Comparison of ENCODE assay signal across 14 cellular contexts in the genomic region with DNA sequence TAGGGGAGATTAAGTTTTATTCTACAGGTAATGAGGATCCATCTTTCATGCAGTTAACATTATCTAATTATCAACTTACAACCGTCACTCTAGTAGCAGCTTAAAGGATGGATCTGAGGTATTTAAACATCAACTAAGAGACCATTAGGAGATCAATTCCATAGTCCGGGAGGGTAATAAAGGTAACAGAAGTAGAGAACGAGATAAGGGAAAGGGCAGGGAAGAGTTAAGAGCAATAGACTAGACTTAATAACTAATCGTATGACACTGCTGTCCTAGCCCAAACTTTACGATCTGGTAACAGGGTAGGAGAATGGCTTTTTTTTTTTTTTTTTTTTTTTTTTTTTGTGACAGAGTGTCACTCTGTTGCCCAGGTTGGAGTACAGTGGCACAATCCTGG.
"Had no signal": no experiment of that assay in that cellular context is flagged by ENCODE, and none has a peak within 500 bp of the region (broad histone marks: within the 10 kb centered on the region; RNA-seq: fewer than 3 reads in every experiment).

No MANE protein-coding gene starts in this region.

- H3K4me3 Mint-ChIP-seq: activated CD4-positive, alpha-beta T cell treated with anti-CD3 and anti-CD28 coated beads, Interleukin-2, amount 10 ng/mL, durations not matched to agents 7 days and 5 days; neural progenitor cell; stimulated activated naive CD8-positive, alpha-beta T cell treated with anti-CD3 and anti-CD28 coated beads, Interleukin-15, amount 100 ng/mL, for 72 hours had no signal

- ATAC-seq: activated naive CD4-positive, alpha-beta T cell treated with anti-CD3 and anti-CD28 coated beads, Interleukin-2, amount 50 U/mL, for 72 hours; stimulated activated naive CD8-positive, alpha-beta T cell treated with anti-CD3 and anti-CD28 coated beads, Interleukin-15, amount 100 ng/mL, for 72 hours had no signal

- H3K4me1 ChIP-seq: neural progenitor cell, testis, vagina had no signal

- H3K27ac ChIP-seq: neural progenitor cell, ovary, vagina had no signal

- H3K4me1 Mint-ChIP-seq: activated CD4-positive, alpha-beta T cell treated with anti-CD3 and anti-CD28 coated beads, Interleukin-2, amount 10 ng/mL, durations not matched to agents 7 days and 5 days; neural progenitor cell; stimulated activated naive CD8-positive, alpha-beta T cell treated with anti-CD3 and anti-CD28 coated beads, Interleukin-15, amount 100 ng/mL, for 72 hours had no signal

- H3K27ac Mint-ChIP-seq: activated CD4-positive, alpha-beta T cell treated with anti-CD3 and anti-CD28 coated beads, Interleukin-2, amount 10 ng/mL, durations not matched to agents 7 days and 5 days; neural progenitor cell had no signal

- H3K27me3 Mint-ChIP-seq: activated CD4-positive, alpha-beta T cell treated with anti-CD3 and anti-CD28 coated beads, Interleukin-2, amount 10 ng/mL, durations not matched to agents 7 days and 5 days; stimulated activated naive CD8-positive, alpha-beta T cell treated with anti-CD3 and anti-CD28 coated beads, Interleukin-15, amount 100 ng/mL, for 72 hours had no signal

- H3K9me3 Mint-ChIP-seq: activated CD4-positive, alpha-beta T cell treated with anti-CD3 and anti-CD28 coated beads, Interleukin-2, amount 10 ng/mL, durations not matched to agents 7 days and 5 days; activated naive CD4-positive, alpha-beta T cell treated with anti-CD3 and anti-CD28 coated beads, Interleukin-2, amount 50 U/mL, for 72 hours; neural progenitor cell; stimulated activated naive CD8-positive, alpha-beta T cell treated with anti-CD3 and anti-CD28 coated beads, Interleukin-15, amount 100 ng/mL, for 72 hours had no signal

- H3K4me3 ChIP-seq: esophagus squamous epithelium, neural progenitor cell, ovary, testis, vagina had no signal

- H2AFZ ChIP-seq: neural progenitor cell had no signal

- DNase-seq: activated CD4-positive, alpha-beta T cell treated with anti-CD3 and anti-CD28 coated beads, Interleukin-2, amount 10 ng/mL, durations not matched to agents 7 days and 5 days; activated CD8-positive, alpha-beta memory T cell treated with anti-CD3 and anti-CD28 coated beads for 24 hours; activated effector memory CD4-positive, alpha-beta T cell treated with anti-CD3 and anti-CD28 coated beads, Interleukin-2, amount 50 U/mL, for 16 hours; esophagus squamous epithelium; foreskin fibroblast; glutamatergic neuron; ovary; stimulated activated CD4-positive, alpha-beta T cell treated with anti-CD3 and anti-CD28 coated beads, Interleukin-15, amount 100 ng/mL, for 24 hours; stimulated activated CD4-positive, alpha-beta T cell treated with anti-CD3 and anti-CD28 coated beads, Interleukin-4, amount 100 ng/mL, for 24 hours; stimulated activated naive CD8-positive, alpha-beta T cell treated with anti-CD3 and anti-CD28 coated beads, Interleukin-15, amount 100 ng/mL, for 72 hours had no signal

- H3K4me2 ChIP-seq: neural progenitor cell had no signal

- H3K9me3 ChIP-seq: esophagus squamous epithelium, ovary, testis, vagina had no signal

- H3K27me3 ChIP-seq: esophagus squamous epithelium, neural progenitor cell, ovary, testis, vagina had no signal

- H3K36me3 ChIP-seq: ovary had no signal
